ENCODE assay signal across 10 cellular contexts in genomic region chr3:179464296-179465092, GRCh38. TPM values are rescaled to one million over a fixed set of nuclear protein-coding genes. Genes with fewer than 3 reads are reported as not detected.
DNase-seq lines count a peak whose midpoint lies in the region; ATAC-seq and TF ChIP-seq lines count a peak whose summit lies in the region.
"Had no signal": no experiment of that assay in that cellular context is flagged by ENCODE, and none has a peak within 500 bp of the region (broad histone marks: within the 10 kb centered on the region; RNA-seq: fewer than 3 reads in every experiment).

No MANE protein-coding gene starts in this region.

- H3K9me3 Mint-ChIP-seq in central memory CD8-positive, alpha-beta T cell: no peaks in the 10 kb centered on the region
- H3K9me3 Mint-ChIP-seq: brain had no signal

- H3K36me3 Mint-ChIP-seq in central memory CD8-positive, alpha-beta T cell (ENCODE audit: insufficient read depth): no peaks in the 10 kb centered on the region
- H3K36me3 Mint-ChIP-seq: brain had no signal

- H3K27me3 ChIP-seq in heart right ventricle: no peaks in the 10 kb centered on the region
- H3K27me3 ChIP-seq in HUES64 (ENCODE audit: insufficient read depth, low read length): no peaks in the 10 kb centered on the region

- H3K27ac Mint-ChIP-seq in central memory CD8-positive, alpha-beta T cell (ENCODE audit: low read depth): no peak overlapping the region
- H3K27ac Mint-ChIP-seq: brain had no signal

- peaks cover 10% of the 10 kb centered on the region for H3K4me1 Mint-ChIP-seq in central memory CD8-positive, alpha-beta T cell

- DNase-seq in cardiac septum (ENCODE audit: low spot score) (peak; percentile 76), heart right ventricle (no peak), middle frontal gyrus (ENCODE audit: extremely low spot score, low spot score) (no peak), GOT3 (lab: John Stamatoyannopoulos, UW) (no peak), iPS-NIHi7 (ENCODE audit: extremely low spot score) (no peak)
- no peak for DNase-seq in central memory CD8-positive, alpha-beta T cell (ENCODE audit: low spot score in 2 of 2)
- DNase-seq: DMS79 treated with DMSO at 0.1 percent for 48 hours had no signal

- no peak for TF ChIP-seq CTCF in heart right ventricle (IDR thresholded peaks at IDR 0.05)

- ATAC-seq in heart right ventricle: no peak
- ATAC-seq in central memory CD8-positive, alpha-beta T cell (replicated peaks; ENCODE audit: extremely low read depth, poor library complexity, severe bottlenecking): peak; percentile 43
- no peak for ATAC-seq in HG03045 (IDR thresholded peaks at IDR 0.05; ENCODE audit: unreplicated experiment)

- no peak overlapping the region for H3K27ac ChIP-seq in heart right ventricle
- H3K27ac ChIP-seq in HUES64 (ENCODE audit: low read depth, low read length): no peak overlapping the region

- intact Hi-C loops in cardiac septum (cut with DNase I) (no loop called here), heart right ventricle (cut with DNase I) (loop anchor here in 1 of 10 donors (10.0 kb wide), 1 partner anchor 80 kb away; no protein-coding TSS in a partner anchor)

- WGBS in heart right ventricle, 2 donors: 69 to 73% methylated on average over 19 of the region's 19 CpGs
- 91% methylated on average over 19 of the region's 19 CpGs for WGBS in HUES64

- H3K4me3 Mint-ChIP-seq in central memory CD8-positive, alpha-beta T cell: peak overlapping the region; percentile 21
- H3K4me3 Mint-ChIP-seq: brain had no signal

- H3K27me3 Mint-ChIP-seq in central memory CD8-positive, alpha-beta T cell: peaks cover 19% of the 10 kb centered on the region

- no peak overlapping the region for H3K4me3 ChIP-seq in heart right ventricle
- H3K4me3 ChIP-seq in HUES64 (ENCODE audit: low read length): no peak overlapping the region

- no peaks in the 10 kb centered on the region for H3K36me3 ChIP-seq in heart right ventricle
- no peaks in the 10 kb centered on the region for H3K36me3 ChIP-seq in HUES64 (ENCODE audit: insufficient read depth, low read length)

- peak overlapping the region; percentile 38; the same call in 1 of the 2 replicates for H3K9ac ChIP-seq in HUES64 (ENCODE audit: low read depth, low read length)

- H3K4me1 ChIP-seq in heart right ventricle (peaks cover 0 to 16% (median 0%) of the 10 kb centered on the region in 9 donors), HUES64 (ENCODE audit: insufficient read depth, low read length) (peaks cover 5% of the 10 kb centered on the region; the same call in 1 of the 2 replicates)

- H3K9me3 ChIP-seq in heart right ventricle (no peaks in the 10 kb centered on the region), HUES64 (ENCODE audit: insufficient read depth, low read depth, low read length) (no peaks in the 10 kb centered on the region)

RNA-seq across cellular contexts. Expression of gene GNB4, which starts 13.2 kb away (rescaled TPM):
- total RNA-seq in cardiac septum: 14.7 TPM
- total RNA-seq in heart right ventricle: 10 to 100 TPM; 12.4 to 48.2 (median 13.4) TPM
- polyA plus RNA-seq in heart right ventricle: 1 to 10 TPM; 6.6 to 8.3 TPM
- 20.6 TPM for polyA plus RNA-seq in HUES64 (2013, experiment 1 of 2)
- 26.2 TPM for polyA plus RNA-seq in HUES64 (2013, experiment 2 of 2)
